ENCODE assay signal across 1 cellular context in genomic region chr6:1322725-1323219, GRCh38.
A peak's percentile ranks its signal among the peaks of the same experiment; 100 is the strongest.
TF ChIP-seq lines count a peak whose summit lies in the region.

No MANE protein-coding gene starts in this region.

TF ChIP-seq in HepG2, 621 proteins besides CTCF, POLR2A, EP300 and RAD21 (continued from another document and continues in another):
- TF ChIP-seq, protein P1, sequence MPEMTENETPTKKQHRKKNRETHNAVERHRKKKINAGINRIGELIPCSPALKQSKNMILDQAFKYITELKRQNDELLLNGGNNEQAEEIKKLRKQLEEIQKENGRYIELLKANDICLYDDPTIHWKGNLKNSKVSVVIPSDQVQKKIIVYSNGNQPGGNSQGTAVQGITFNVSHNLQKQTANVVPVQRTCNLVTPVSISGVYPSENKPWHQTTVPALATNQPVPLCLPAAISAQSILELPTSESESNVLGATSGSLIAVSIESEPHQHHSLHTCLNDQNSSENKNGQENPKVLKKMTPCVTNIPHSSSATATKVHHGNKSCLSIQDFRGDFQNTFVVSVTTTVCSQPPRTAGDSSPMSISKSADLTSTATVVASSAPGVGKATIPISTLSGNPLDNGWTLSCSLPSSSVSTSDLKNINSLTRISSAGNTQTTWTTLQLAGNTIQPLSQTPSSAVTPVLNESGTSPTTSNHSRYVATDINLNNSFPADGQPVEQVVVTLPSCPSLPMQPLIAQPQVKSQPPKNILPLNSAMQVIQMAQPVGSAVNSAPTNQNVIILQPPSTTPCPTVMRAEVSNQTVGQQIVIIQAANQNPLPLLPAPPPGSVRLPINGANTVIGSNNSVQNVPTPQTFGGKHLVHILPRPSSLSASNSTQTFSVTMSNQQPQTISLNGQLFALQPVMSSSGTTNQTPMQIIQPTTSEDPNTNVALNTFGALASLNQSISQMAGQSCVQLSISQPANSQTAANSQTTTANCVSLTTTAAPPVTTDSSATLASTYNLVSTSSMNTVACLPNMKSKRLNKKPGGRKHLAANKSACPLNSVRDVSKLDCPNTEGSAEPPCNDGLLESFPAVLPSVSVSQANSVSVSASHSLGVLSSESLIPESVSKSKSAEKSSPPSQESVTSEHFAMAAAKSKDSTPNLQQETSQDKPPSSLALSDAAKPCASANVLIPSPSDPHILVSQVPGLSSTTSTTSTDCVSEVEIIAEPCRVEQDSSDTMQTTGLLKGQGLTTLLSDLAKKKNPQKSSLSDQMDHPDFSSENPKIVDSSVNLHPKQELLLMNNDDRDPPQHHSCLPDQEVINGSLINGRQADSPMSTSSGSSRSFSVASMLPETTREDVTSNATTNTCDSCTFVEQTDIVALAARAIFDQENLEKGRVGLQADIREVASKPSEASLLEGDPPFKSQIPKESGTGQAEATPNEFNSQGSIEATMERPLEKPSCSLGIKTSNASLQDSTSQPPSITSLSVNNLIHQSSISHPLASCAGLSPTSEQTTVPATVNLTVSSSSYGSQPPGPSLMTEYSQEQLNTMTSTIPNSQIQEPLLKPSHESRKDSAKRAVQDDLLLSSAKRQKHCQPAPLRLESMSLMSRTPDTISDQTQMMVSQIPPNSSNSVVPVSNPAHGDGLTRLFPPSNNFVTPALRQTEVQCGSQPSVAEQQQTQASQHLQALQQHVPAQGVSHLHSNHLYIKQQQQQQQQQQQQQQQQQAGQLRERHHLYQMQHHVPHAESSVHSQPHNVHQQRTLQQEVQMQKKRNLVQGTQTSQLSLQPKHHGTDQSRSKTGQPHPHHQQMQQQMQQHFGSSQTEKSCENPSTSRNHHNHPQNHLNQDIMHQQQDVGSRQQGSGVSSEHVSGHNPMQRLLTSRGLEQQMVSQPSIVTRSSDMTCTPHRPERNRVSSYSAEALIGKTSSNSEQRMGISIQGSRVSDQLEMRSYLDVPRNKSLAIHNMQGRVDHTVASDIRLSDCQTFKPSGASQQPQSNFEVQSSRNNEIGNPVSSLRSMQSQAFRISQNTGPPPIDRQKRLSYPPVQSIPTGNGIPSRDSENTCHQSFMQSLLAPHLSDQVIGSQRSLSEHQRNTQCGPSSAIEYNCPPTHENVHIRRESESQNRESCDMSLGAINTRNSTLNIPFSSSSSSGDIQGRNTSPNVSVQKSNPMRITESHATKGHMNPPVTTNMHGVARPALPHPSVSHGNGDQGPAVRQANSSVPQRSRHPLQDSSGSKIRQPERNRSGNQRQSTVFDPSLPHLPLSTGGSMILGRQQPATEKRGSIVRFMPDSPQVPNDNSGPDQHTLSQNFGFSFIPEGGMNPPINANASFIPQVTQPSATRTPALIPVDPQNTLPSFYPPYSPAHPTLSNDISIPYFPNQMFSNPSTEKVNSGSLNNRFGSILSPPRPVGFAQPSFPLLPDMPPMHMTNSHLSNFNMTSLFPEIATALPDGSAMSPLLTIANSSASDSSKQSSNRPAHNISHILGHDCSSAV (CRISPR knock-in tag; IDR thresholded peaks at IDR 0.05; ENCODE audit: borderline replicate concordance): no peak
- TF ChIP-seq ZNF780A (CRISPR knock-in tag; IDR thresholded peaks at IDR 0.05): no peak
- TF ChIP-seq FOXK1 (CRISPR knock-in tag; IDR thresholded peaks at IDR 0.05; ENCODE audit: borderline replicate concordance, low read depth): peak; percentile 43; the same call in 1 of the 2 replicates
- no peak for TF ChIP-seq SIN3A (IDR thresholded peaks at IDR 0.05; ENCODE audit: borderline replicate concordance, low read depth, low read length)
- no peak for TF ChIP-seq SP1 (IDR thresholded peaks at IDR 0.05)
- no peak for TF ChIP-seq SP1 (CRISPR knock-in tag; IDR thresholded peaks at IDR 0.05)
- no peak for TF ChIP-seq EEA1 (CRISPR knock-in tag; IDR thresholded peaks at IDR 0.05; ENCODE audit: borderline replicate concordance)
- TF ChIP-seq HES4 (CRISPR knock-in tag; IDR thresholded peaks at IDR 0.05; ENCODE audit: borderline replicate concordance): no peak
- TF ChIP-seq SMAD1 (CRISPR knock-in tag; IDR thresholded peaks at IDR 0.05; ENCODE audit: borderline replicate concordance, low read depth): 0 out of 2 replicates have a peak, but pooled peaks have one; percentile 43
- TF ChIP-seq CENPX (CRISPR knock-in tag; IDR thresholded peaks at IDR 0.05): no peak
- 0 out of 2 replicates have a peak, but pooled peaks have one; percentile 17 for TF ChIP-seq ZFP82 (CRISPR knock-in tag; IDR thresholded peaks at IDR 0.05; ENCODE audit: borderline replicate concordance)
- no peak for TF ChIP-seq PAF1 (CRISPR knock-in tag; IDR thresholded peaks at IDR 0.05)
- no peak for TF ChIP-seq ZNF124 (CRISPR knock-in tag; IDR thresholded peaks at IDR 0.05)
- no peak for TF ChIP-seq SMYD3 (CRISPR knock-in tag; IDR thresholded peaks at IDR 0.05)
- peak; percentile 62; the same call in 1 of the 2 replicates for TF ChIP-seq KDM2A (CRISPR knock-in tag; IDR thresholded peaks at IDR 0.05; ENCODE audit: borderline replicate concordance, low read depth)
- no peak for TF ChIP-seq ZNF570 (CRISPR knock-in tag; IDR thresholded peaks at IDR 0.05; ENCODE audit: borderline replicate concordance)
- TF ChIP-seq CREM (IDR thresholded peaks at IDR 0.05): peak; percentile 61
- no peak for TF ChIP-seq CREM (CRISPR knock-in tag; IDR thresholded peaks at IDR 0.05)
- no peak for TF ChIP-seq NFKB2 (CRISPR knock-in tag; IDR thresholded peaks at IDR 0.05; ENCODE audit: borderline replicate concordance)
- no peak for TF ChIP-seq ZNF710 (CRISPR knock-in tag; IDR thresholded peaks at IDR 0.05; ENCODE audit: borderline replicate concordance)
- no peak for TF ChIP-seq ZNF34 (CRISPR knock-in tag; IDR thresholded peaks at IDR 0.05; ENCODE audit: borderline replicate concordance)
- TF ChIP-seq PITX1 (CRISPR knock-in tag; IDR thresholded peaks at IDR 0.05): peak; percentile 60
- TF ChIP-seq ATF2 (CRISPR knock-in tag; IDR thresholded peaks at IDR 0.05): peak; percentile 88
- 0 out of 2 replicates have a peak, but pooled peaks have one; percentile 35 for TF ChIP-seq ZNF430 (CRISPR knock-in tag; IDR thresholded peaks at IDR 0.05)
- TF ChIP-seq TEAD3 (CRISPR knock-in tag; optimal IDR thresholded peaks at IDR 0.05; ENCODE audit: borderline replicate concordance): peak; percentile 38
- peak; percentile 69; the same call in 1 of the 2 replicates for TF ChIP-seq ZNF580 (CRISPR knock-in tag; IDR thresholded peaks at IDR 0.05; ENCODE audit: borderline replicate concordance, low read depth)
- TF ChIP-seq MXD4 (CRISPR knock-in tag; IDR thresholded peaks at IDR 0.05): peak; percentile 66; the same call in 1 of the 2 replicates
- TF ChIP-seq FOXP1 (IDR thresholded peaks at IDR 0.05): no peak
- TF ChIP-seq FOXP1 (CRISPR knock-in tag; IDR thresholded peaks at IDR 0.05): peak; percentile 37; the same call in 1 of the 2 replicates
- 0 out of 2 replicates have a peak, but pooled peaks have one; percentile 27 for TF ChIP-seq ZNF121 (CRISPR knock-in tag; IDR thresholded peaks at IDR 0.05)
- TF ChIP-seq POLR2AphosphoS5 (IDR thresholded peaks at IDR 0.05; ENCODE audit: low read depth, low read length): no peak
- TF ChIP-seq U2AF1 (optimal IDR thresholded peaks at IDR 0.05; ENCODE audit: low read depth, low read length): no peak
- peak; percentile 54; the same call in 1 of the 2 replicates for TF ChIP-seq LCORL (IDR thresholded peaks at IDR 0.05)
- TF ChIP-seq LCORL (CRISPR knock-in tag; IDR thresholded peaks at IDR 0.05): peak; percentile 97
- no peak for TF ChIP-seq RBAK (CRISPR knock-in tag; IDR thresholded peaks at IDR 0.05)
- TF ChIP-seq ZNF256 (CRISPR knock-in tag; conservative IDR thresholded peaks at IDR 0.05): no peak
- TF ChIP-seq, protein P2, sequence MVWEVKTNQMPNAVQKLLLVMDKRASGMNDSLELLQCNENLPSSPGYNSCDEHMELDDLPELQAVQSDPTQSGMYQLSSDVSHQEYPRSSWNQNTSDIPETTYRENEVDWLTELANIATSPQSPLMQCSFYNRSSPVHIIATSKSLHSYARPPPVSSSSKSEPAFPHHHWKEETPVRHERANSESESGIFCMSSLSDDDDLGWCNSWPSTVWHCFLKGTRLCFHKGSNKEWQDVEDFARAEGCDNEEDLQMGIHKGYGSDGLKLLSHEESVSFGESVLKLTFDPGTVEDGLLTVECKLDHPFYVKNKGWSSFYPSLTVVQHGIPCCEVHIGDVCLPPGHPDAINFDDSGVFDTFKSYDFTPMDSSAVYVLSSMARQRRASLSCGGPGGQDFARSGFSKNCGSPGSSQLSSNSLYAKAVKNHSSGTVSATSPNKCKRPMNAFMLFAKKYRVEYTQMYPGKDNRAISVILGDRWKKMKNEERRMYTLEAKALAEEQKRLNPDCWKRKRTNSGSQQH (CRISPR knock-in tag; IDR thresholded peaks at IDR 0.05; ENCODE audit: low read depth): no peak
- TF ChIP-seq TBX2 (CRISPR knock-in tag; IDR thresholded peaks at IDR 0.05; ENCODE audit: borderline replicate concordance): peak; percentile 81
- TF ChIP-seq FOXJ3 (CRISPR knock-in tag; IDR thresholded peaks at IDR 0.05; ENCODE audit: borderline replicate concordance): peak; percentile 91; the same call in 1 of the 2 replicates
- no peak for TF ChIP-seq ZNF781 (CRISPR knock-in tag; IDR thresholded peaks at IDR 0.05; ENCODE audit: borderline replicate concordance, not compliant biosample characterization)
- peak; percentile 23; the same call in 1 of the 2 replicates for TF ChIP-seq YEATS2 (CRISPR knock-in tag; IDR thresholded peaks at IDR 0.05; ENCODE audit: borderline replicate concordance)
- 0 out of 2 replicates have a peak, but pooled peaks have one; percentile 56 for TF ChIP-seq SMAD3 (CRISPR knock-in tag; IDR thresholded peaks at IDR 0.05)
- 0 out of 2 replicates have a peak, but pooled peaks have one; percentile 36 for TF ChIP-seq KLF11 (CRISPR knock-in tag; IDR thresholded peaks at IDR 0.05)
- TF ChIP-seq MED1 (CRISPR knock-in tag; IDR thresholded peaks at IDR 0.05): peak; percentile 81
- no peak for TF ChIP-seq GLMP (CRISPR knock-in tag; IDR thresholded peaks at IDR 0.05; ENCODE audit: borderline replicate concordance)
- TF ChIP-seq ZNF331 (CRISPR knock-in tag; IDR thresholded peaks at IDR 0.05): peak; percentile 84
- 0 out of 2 replicates have a peak, but pooled peaks have one; percentile 27 for TF ChIP-seq TP53 (CRISPR knock-in tag; conservative IDR thresholded peaks at IDR 0.05)
- TF ChIP-seq ZNF891 (CRISPR knock-in tag; IDR thresholded peaks at IDR 0.05): no peak
- no peak for TF ChIP-seq PRMT3 (CRISPR knock-in tag; IDR thresholded peaks at IDR 0.05; ENCODE audit: borderline replicate concordance, low read depth)
- no peak for TF ChIP-seq ZFP37 (CRISPR knock-in tag; IDR thresholded peaks at IDR 0.05; ENCODE audit: borderline replicate concordance)
- 0 out of 2 replicates have a peak, but pooled peaks have one; percentile 14 for TF ChIP-seq SRF (IDR thresholded peaks at IDR 0.05; ENCODE audit: low read depth, low read length)
- TF ChIP-seq ATF7 (IDR thresholded peaks at IDR 0.05): 0 out of 2 replicates have a peak, but pooled peaks have one; percentile 19
- TF ChIP-seq ATF7 (CRISPR knock-in tag; IDR thresholded peaks at IDR 0.05): no peak
- TF ChIP-seq ZNF792 (CRISPR knock-in tag; IDR thresholded peaks at IDR 0.05): peak; percentile 83; the same call in 1 of the 2 replicates
- peak; percentile 45; the same call in 1 of the 2 replicates for TF ChIP-seq JUND (CRISPR knock-in tag; IDR thresholded peaks at IDR 0.05)
- no peak; the same call in 1 of the 2 replicates for TF ChIP-seq MIER3 (CRISPR knock-in tag; IDR thresholded peaks at IDR 0.05; ENCODE audit: borderline replicate concordance)
- TF ChIP-seq DMAP1 (CRISPR knock-in tag; IDR thresholded peaks at IDR 0.05): 0 out of 2 replicates have a peak, but pooled peaks have one; percentile 48
- TF ChIP-seq ZIK1 (CRISPR knock-in tag; IDR thresholded peaks at IDR 0.05; ENCODE audit: borderline replicate concordance, low read depth): no peak
- no peak for TF ChIP-seq MLLT10 (CRISPR knock-in tag; IDR thresholded peaks at IDR 0.05)
- TF ChIP-seq, protein P3, sequence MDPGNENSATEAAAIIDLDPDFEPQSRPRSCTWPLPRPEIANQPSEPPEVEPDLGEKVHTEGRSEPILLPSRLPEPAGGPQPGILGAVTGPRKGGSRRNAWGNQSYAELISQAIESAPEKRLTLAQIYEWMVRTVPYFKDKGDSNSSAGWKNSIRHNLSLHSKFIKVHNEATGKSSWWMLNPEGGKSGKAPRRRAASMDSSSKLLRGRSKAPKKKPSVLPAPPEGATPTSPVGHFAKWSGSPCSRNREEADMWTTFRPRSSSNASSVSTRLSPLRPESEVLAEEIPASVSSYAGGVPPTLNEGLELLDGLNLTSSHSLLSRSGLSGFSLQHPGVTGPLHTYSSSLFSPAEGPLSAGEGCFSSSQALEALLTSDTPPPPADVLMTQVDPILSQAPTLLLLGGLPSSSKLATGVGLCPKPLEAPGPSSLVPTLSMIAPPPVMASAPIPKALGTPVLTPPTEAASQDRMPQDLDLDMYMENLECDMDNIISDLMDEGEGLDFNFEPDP (CRISPR knock-in tag; conservative IDR thresholded peaks at IDR 0.05): no peak
